ENCODE assay signal across 9 cellular contexts in genomic region chr19:51016798-51017683, GRCh38. TPM values are rescaled to one million over a fixed set of nuclear protein-coding genes. Genes with fewer than 3 reads are reported as not detected.
DNase-seq lines count a peak whose midpoint lies in the region; ATAC-seq, FAIRE-seq and TF ChIP-seq lines count a peak whose summit lies in the region.
"Had no signal": no experiment of that assay in that cellular context is flagged by ENCODE, and none has a peak within 500 bp of the region (broad histone marks: within the 10 kb centered on the region; RNA-seq: fewer than 3 reads in every experiment).

No MANE protein-coding gene starts in this region.

- H3K4me1 ChIP-seq in IMR-90 (ENCODE audit: control insufficient read depth, insufficient read depth, low read length) (no peaks in the 10 kb centered on the region), HepG2 (ENCODE audit: insufficient read depth, low read length) (0 out of 2 replicates have a peak, but pooled peaks cover 4% of the 10 kb centered on the region)

- H3K9me3 ChIP-seq in IMR-90 (ENCODE audit: control insufficient read depth, insufficient read depth, low read length): no peaks in the 10 kb centered on the region; the same call in 1 of the 2 replicates
- H3K9me3 ChIP-seq in T-helper 17 cell (ENCODE audit: control insufficient read depth, low read length, poor library complexity, severe bottlenecking): no peaks in the 10 kb centered on the region
- H3K9me3 ChIP-seq in HepG2 (ENCODE audit: low read length): no peaks in the 10 kb centered on the region

- peak overlapping the region; percentile 32 for H3K27ac Mint-ChIP-seq in T-helper 17 cell

- POLR2A ChIA-PET in IMR-90 (lab: Charles Lee; ENCODE audit: unreplicated experiment) (no interaction called here), HepG2 (lab: Yijun Ruan, JAX) (no interaction called here)

- H2AFZ ChIP-seq in IMR-90 (replicated peaks; ENCODE audit: low read length, poor library complexity) (peak overlapping the region; percentile 58), HepG2 (ENCODE audit: low read length) (no peak overlapping the region)

- peaks cover 13% of the 10 kb centered on the region for H3K36me3 Mint-ChIP-seq in T-helper 17 cell (ENCODE audit: low read depth)

- H3K4me1 Mint-ChIP-seq in T-helper 17 cell: peaks cover 16% of the 10 kb centered on the region

- BruUV-seq in IMR-90 (replicated peaks; lab: Mats Ljungman, UMichigan): no TSS peak
- no TSS peak for BruUV-seq in HepG2 (replicated peaks; lab: Mats Ljungman, UMichigan)

- H4K20me1 ChIP-seq in IMR-90 (ENCODE audit: insufficient read depth, low read length): no peaks in the 10 kb centered on the region
- no peaks in the 10 kb centered on the region for H4K20me1 ChIP-seq in HepG2 (ENCODE audit: insufficient read depth, low read length)

- no peak overlapping the region for H4K91ac ChIP-seq in IMR-90 (ENCODE audit: insufficient read depth, low read depth, low read length)

- H2AK5ac ChIP-seq in IMR-90 (ENCODE audit: low read depth, low read length): no peak overlapping the region

- WGBS in IMR-90 (ENCODE audit: extremely low coverage in 2 of 2, insufficient read length in 1 of 2), 2 experiments: 1% methylated on average over 42 of the region's 68 CpGs; no CpG with 5 or more reads in 1 of the 2 experiments
- WGBS in HepG2 (ENCODE audit: low lambda C conversion rate): 20% methylated on average over 47 of the region's 68 CpGs

- peak; percentile 43 for TF ChIP-seq CTCF in IMR-90 (conservative IDR thresholded peaks at IDR 0.05; ENCODE audit: low read depth, low read length)
- TF ChIP-seq CTCF in HepG2 (CRISPR knock-in tag; IDR thresholded peaks at IDR 0.05): peak; percentile 87

- no peak overlapping the region for H2BK15ac ChIP-seq in IMR-90 (ENCODE audit: low read depth, low read length)

- intact Hi-C loops in IMR-90 (cut with micrococcal nuclease) (loop anchor here (10.0 kb wide), 1 partner anchor 662 kb away; no protein-coding TSS in a partner anchor), HepG2 (cut with micrococcal nuclease; ENCODE audit: unreplicated experiment) (loop anchor here (10.0 kb wide), 1 partner anchor 82 kb away; no protein-coding TSS in a partner anchor)

- H3K18ac ChIP-seq in IMR-90 (ENCODE audit: low read depth, low read length): no peak overlapping the region

- TF ChIP-seq RAD21 in IMR-90 (IDR thresholded peaks at IDR 0.05; ENCODE audit: low read length): 0 out of 2 replicates have a peak, but pooled peaks have one; percentile 13
- TF ChIP-seq RAD21 in HepG2 (CRISPR knock-in tag; IDR thresholded peaks at IDR 0.05): peak; percentile 53; the same call in 1 of the 2 replicates

- no peak overlapping the region for H2BK120ac ChIP-seq in IMR-90 (ENCODE audit: low read depth, low read length)

- H3K9ac ChIP-seq in IMR-90 (ENCODE audit: low read depth, low read length): no peak overlapping the region
- no peak overlapping the region for H3K9ac ChIP-seq in HepG2 (ENCODE audit: insufficient read depth, low read depth, low read length)

- no peak overlapping the region for H3K4ac ChIP-seq in IMR-90 (ENCODE audit: low read depth, low read length)

- no peak overlapping the region for H2BK20ac ChIP-seq in IMR-90 (ENCODE audit: low read depth, low read length)

- H3K27me3 ChIP-seq in IMR-90 (ENCODE audit: control insufficient read depth, insufficient read depth, low read length): peaks cover 19% of the 10 kb centered on the region
- peaks cover 3 to 31% of the 10 kb centered on the region in 2 experiments; a peak in 4 of 5 replicates for H3K27me3 ChIP-seq in HepG2 (ENCODE audit: control insufficient read depth in 1 of 2, insufficient read depth in 2 of 2, low read length in 2 of 2)

- no peak overlapping the region for H3K14ac ChIP-seq in IMR-90 (replicated peaks; ENCODE audit: low read depth, low read length)

- no peak overlapping the region for H3K4me3 ChIP-seq in IMR-90 (ENCODE audit: insufficient read depth, low read depth, low read length)
- H3K4me3 ChIP-seq in HepG2 (replicated peaks in 1 of 3; ENCODE audit: insufficient read depth in 1 of 3, low read depth in 2 of 3, low read length in 3 of 3): peak overlapping the region in 1 of 3 experiments; percentile 16; a peak in 1 of 6 replicates

- H3K23ac ChIP-seq in IMR-90 (ENCODE audit: low read depth, low read length): no peak overlapping the region

- dilution Hi-C loops in IMR-90 (cut with HindIII; ENCODE audit: low sequenced_read_pairs, unreplicated experiment): no loop called here

- ATAC-seq in IMR-90 (ENCODE audit: low read depth): peak; percentile 56
- ATAC-seq in T-helper 17 cell: no peak
- ATAC-seq in HepG2: peak; percentile 79
- ATAC-seq in HG03354 (IDR thresholded peaks at IDR 0.05; ENCODE audit: poor library complexity, severe bottlenecking, unreplicated experiment): no peak

- H2BK5ac ChIP-seq in IMR-90 (ENCODE audit: low read depth, low read length, poor library complexity, severe bottlenecking): no peak overlapping the region

- H3K36me3 ChIP-seq in IMR-90 (ENCODE audit: control insufficient read depth, insufficient read depth, low read length) (no peaks in the 10 kb centered on the region), HepG2 (replicated peaks in 1 of 2; ENCODE audit: control insufficient read depth in 1 of 2, insufficient read depth in 2 of 2, low read length in 2 of 2) (no peaks in the 10 kb centered on the region)

- H3K56ac ChIP-seq in IMR-90 (ENCODE audit: extremely low read depth, insufficient read depth, low read length): no peak overlapping the region

- in situ Hi-C loops in IMR-90 (cut with MboI; ENCODE audit: low sequenced_read_pairs) (no loop called here), HepG2 (cut with HindIII; ENCODE audit: extremely low pct_ligation_motif_present, low pct_unique_long_range_greater_than_20kb) (loop anchor here (5.0 kb wide), 2 partner anchors 75 to 85 kb away; no protein-coding TSS in a partner anchor)

- FAIRE-seq in HepG2 (lab: Jason Lieb, UNC): no peak

- H4K5ac ChIP-seq in IMR-90 (ENCODE audit: low read depth, low read length): no peak overlapping the region

- H4K8ac ChIP-seq in IMR-90 (ENCODE audit: low read depth in 2 of 2, low read length in 2 of 2): no peak overlapping the region

- DNase-seq in DMS 273 (lab: John Stamatoyannopoulos, UW; ENCODE audit: unreplicated experiment) (peak; percentile 71), IMR-90 (peak; percentile 16), T-helper 17 cell (peak in 1 of 3 donors; percentile 16), cerebellum (ENCODE audit: low spot score) (peak; percentile 72), HepG2 (ENCODE audit: low spot score) (peak; percentile 31), MV-4-11 (lab: John Stamatoyannopoulos, UW) (no peak)
- peak; percentile 42 to 75 for DNase-seq in stimulated activated CD4-positive, alpha-beta T cell treated with anti-CD3 and anti-CD28 coated beads, Interleukin-4, amount 100 ng/mL, for 48 hours (ENCODE audit: low read depth in 2 of 2)

- H3K9me1 ChIP-seq in IMR-90 (ENCODE audit: insufficient read depth, low read length): no peaks in the 10 kb centered on the region

- no peak overlapping the region; the same call in 1 of the 2 replicates for H3K4me2 ChIP-seq in IMR-90 (ENCODE audit: low read depth, low read length)
- H3K4me2 ChIP-seq in HepG2 (ENCODE audit: low read depth, low read length): no peak overlapping the region

- peaks cover 72% of the 10 kb centered on the region for H3K27me3 Mint-ChIP-seq in T-helper 17 cell

- TF ChIP-seq EP300 in HepG2 (IDR thresholded peaks at IDR 0.05; ENCODE audit: low read depth in 2 of 2, low read length in 2 of 2) (no peak), HepG2 (CRISPR knock-in tag; IDR thresholded peaks at IDR 0.05; ENCODE audit: borderline replicate concordance) (no peak)

- CTCF ChIA-PET in IMR-90 (lab: Yijun Ruan, JAX) (interaction anchor here (0.8 kb wide), 1 partner anchor 152 kb away, joined by 3 read pairs; no protein-coding TSS in a partner anchor), HepG2 (lab: Yijun Ruan, JAX; ENCODE audit: low intra/inter-chr PET ratio, low total read pairs) (interaction anchor here (1.1 to 1.5 kb wide), 4 partner anchors 77 to 88 kb away, joined by 3 to 10 read pairs (median 3); no protein-coding TSS in a partner anchor)

- H2AK9ac ChIP-seq in IMR-90 (replicated peaks; ENCODE audit: low read depth, low read length, poor library complexity): peak overlapping the region; percentile 55

- TF ChIP-seq POLR2A in IMR-90 (IDR thresholded peaks at IDR 0.05; ENCODE audit: low read depth, low read length) (no peak), HepG2 (IDR thresholded peaks at IDR 0.05; ENCODE audit: insufficient read depth in 1 of 2, low read depth in 2 of 2, low read length in 2 of 2) (no peak)

- H3K79me1 ChIP-seq in IMR-90 (ENCODE audit: low read depth in 1 of 2, low read length in 2 of 2): no peaks in the 10 kb centered on the region

- no peaks in the 10 kb centered on the region for H3K79me2 ChIP-seq in HepG2 (ENCODE audit: insufficient read depth, low read length)

- H3K4me3 Mint-ChIP-seq in T-helper 17 cell: peak overlapping the region; percentile 57

- H3K27ac ChIP-seq in IMR-90 (ENCODE audit: insufficient read depth, low read length) (no peak overlapping the region), HepG2 (ENCODE audit: extremely low read length, insufficient read depth, low read length) (no peak overlapping the region)

RNA-seq across cellular contexts. Expression of gene KLK10, which starts 2.5 kb away (rescaled TPM):
- total RNA-seq in IMR-90 (2012; rRNA removed): not detected in 2 replicates
- not detected in 2 replicates for polyA plus RNA-seq in IMR-90 (2012; rRNA removed)
- not detected in 2 replicates for polyA plus RNA-seq in IMR-90 (2012; cell fraction: cytosol; rRNA removed)
- not detected in 2 replicates for polyA plus RNA-seq in IMR-90 (2012; cell fraction: nucleus; rRNA removed; ENCODE audit: low replicate concordance)
- not detected for total RNA-seq in T-helper 17 cell
- total RNA-seq in cerebellum: 1.3 TPM
- total RNA-seq in HepG2 (2016; rRNA removed; fragmentation: Illumina TruSeq; extraction: Trizol): not detected in 2 replicates
- total RNA-seq in HepG2 (2016; cell fraction: cytosol; rRNA removed; fragmentation: Illumina TruSeq; extraction: Trizol; ENCODE audit: low read depth): not detected in 2 replicates
- not detected in 2 replicates for total RNA-seq in HepG2 (2016; cell fraction: insoluble cytoplasmic fraction; rRNA removed; fragmentation: Illumina TruSeq; extraction: Trizol)
- not detected in 2 replicates for total RNA-seq in HepG2 (2016; cell fraction: membrane; rRNA removed; fragmentation: Illumina TruSeq; extraction: Trizol)
- total RNA-seq in HepG2 (2016; cell fraction: nucleus; rRNA removed; fragmentation: Illumina TruSeq; extraction: Trizol): not detected in 2 replicates
- not detected in 2 replicates for polyA plus RNA-seq in HepG2 (2011; rRNA removed)
- not detected in 2 replicates for polyA plus RNA-seq in HepG2 (2011; cell fraction: cytosol; rRNA removed)
- polyA plus RNA-seq in HepG2 (2011; cell fraction: nucleus; rRNA removed): not detected in 2 replicates
- polyA plus RNA-seq in HepG2 (2012): not detected in 2 replicates
- polyA plus RNA-seq in HepG2 (2016; cell fraction: cytosol; fragmentation: Illumina TruSeq; extraction: Trizol; ENCODE audit: low read depth): not detected in 2 replicates
- polyA plus RNA-seq in HepG2 (2016; cell fraction: insoluble cytoplasmic fraction; fragmentation: Illumina TruSeq; extraction: Trizol; ENCODE audit: low read depth): not detected in 2 replicates
- polyA plus RNA-seq in HepG2 (2016; cell fraction: membrane; fragmentation: Illumina TruSeq; extraction: Trizol; ENCODE audit: low read depth): not detected in 2 replicates
- not detected in 2 replicates for polyA plus RNA-seq in HepG2 (2016; cell fraction: nucleus; fragmentation: Illumina TruSeq; extraction: Trizol; ENCODE audit: insufficient read depth, low read depth)
- polyA minus RNA-seq in HepG2 (2011; rRNA and poly(A)+ RNA removed; ENCODE audit: low replicate concordance): not detected in 2 replicates
- not detected in 2 replicates for polyA minus RNA-seq in HepG2 (2011; cell fraction: cytosol; rRNA and poly(A)+ RNA removed)
- not detected in 2 replicates for polyA minus RNA-seq in HepG2 (2011; cell fraction: nucleus; rRNA and poly(A)+ RNA removed)
- total RNA-seq: activated CD8-positive, alpha-beta memory T cell treated with anti-CD3 and anti-CD28 coated beads for 36 hours had no signal

RNA-seq across cellular contexts. Expression of gene KLK11, which starts 9.4 kb away (rescaled TPM):
- not detected in 2 replicates for total RNA-seq in IMR-90 (2012; rRNA removed)
- not detected in 2 replicates for polyA plus RNA-seq in IMR-90 (2012; rRNA removed)
- not detected in 2 replicates for polyA plus RNA-seq in IMR-90 (2012; cell fraction: cytosol; rRNA removed)
- not detected in 2 replicates for polyA plus RNA-seq in IMR-90 (2012; cell fraction: nucleus; rRNA removed; ENCODE audit: low replicate concordance)
- not detected for total RNA-seq in T-helper 17 cell
- total RNA-seq in cerebellum: not detected
- total RNA-seq in HepG2 (2016; rRNA removed; fragmentation: Illumina TruSeq; extraction: Trizol): not detected in 2 replicates
- total RNA-seq in HepG2 (2016; cell fraction: cytosol; rRNA removed; fragmentation: Illumina TruSeq; extraction: Trizol; ENCODE audit: low read depth): not detected in 2 replicates
- total RNA-seq in HepG2 (2016; cell fraction: insoluble cytoplasmic fraction; rRNA removed; fragmentation: Illumina TruSeq; extraction: Trizol): not detected in 2 replicates
- total RNA-seq in HepG2 (2016; cell fraction: membrane; rRNA removed; fragmentation: Illumina TruSeq; extraction: Trizol): not detected in 2 replicates
- not detected in 2 replicates for total RNA-seq in HepG2 (2016; cell fraction: nucleus; rRNA removed; fragmentation: Illumina TruSeq; extraction: Trizol)
- polyA plus RNA-seq in HepG2 (2011; rRNA removed): not detected in 2 replicates
- polyA plus RNA-seq in HepG2 (2011; cell fraction: cytosol; rRNA removed): not detected in 2 replicates
- polyA plus RNA-seq in HepG2 (2011; cell fraction: nucleus; rRNA removed): not detected in 2 replicates
- not detected in 2 replicates for polyA plus RNA-seq in HepG2 (2012)
- not detected in 2 replicates for polyA plus RNA-seq in HepG2 (2016; cell fraction: cytosol; fragmentation: Illumina TruSeq; extraction: Trizol; ENCODE audit: low read depth)
- not detected in 2 replicates for polyA plus RNA-seq in HepG2 (2016; cell fraction: insoluble cytoplasmic fraction; fragmentation: Illumina TruSeq; extraction: Trizol; ENCODE audit: low read depth)
- not detected in 2 replicates for polyA plus RNA-seq in HepG2 (2016; cell fraction: membrane; fragmentation: Illumina TruSeq; extraction: Trizol; ENCODE audit: low read depth)
- polyA plus RNA-seq in HepG2 (2016; cell fraction: nucleus; fragmentation: Illumina TruSeq; extraction: Trizol; ENCODE audit: insufficient read depth, low read depth): not detected in 2 replicates
- not detected in 2 replicates for polyA minus RNA-seq in HepG2 (2011; rRNA and poly(A)+ RNA removed; ENCODE audit: low replicate concordance)
- not detected in 2 replicates for polyA minus RNA-seq in HepG2 (2011; cell fraction: cytosol; rRNA and poly(A)+ RNA removed)
- not detected in 2 replicates for polyA minus RNA-seq in HepG2 (2011; cell fraction: nucleus; rRNA and poly(A)+ RNA removed)
- total RNA-seq: activated CD8-positive, alpha-beta memory T cell treated with anti-CD3 and anti-CD28 coated beads for 36 hours had no signal

RNA-seq across cellular contexts. Expression of gene KLK8, which starts 15.6 kb away (rescaled TPM):
- total RNA-seq in IMR-90 (2012; rRNA removed) (not detected in 2 replicates), T-helper 17 cell (not detected), cerebellum (not detected), HepG2 (2016; rRNA removed; fragmentation: Illumina TruSeq; extraction: Trizol) (not detected in 2 replicates)
- polyA plus RNA-seq in IMR-90 (2012; rRNA removed) (not detected in 2 replicates), HepG2 (2011; rRNA removed) (not detected in 2 replicates)
- not detected in 2 replicates for polyA plus RNA-seq in IMR-90 (2012; cell fraction: cytosol; rRNA removed)
- polyA plus RNA-seq in IMR-90 (2012; cell fraction: nucleus; rRNA removed; ENCODE audit: low replicate concordance): not detected in 2 replicates
- total RNA-seq in HepG2 (2016; cell fraction: cytosol; rRNA removed; fragmentation: Illumina TruSeq; extraction: Trizol; ENCODE audit: low read depth): not detected in 2 replicates
- not detected in 2 replicates for total RNA-seq in HepG2 (2016; cell fraction: insoluble cytoplasmic fraction; rRNA removed; fragmentation: Illumina TruSeq; extraction: Trizol)
- total RNA-seq in HepG2 (2016; cell fraction: membrane; rRNA removed; fragmentation: Illumina TruSeq; extraction: Trizol): not detected in 2 replicates
- not detected in 2 replicates for total RNA-seq in HepG2 (2016; cell fraction: nucleus; rRNA removed; fragmentation: Illumina TruSeq; extraction: Trizol)
- not detected in 2 replicates for polyA plus RNA-seq in HepG2 (2011; cell fraction: cytosol; rRNA removed)
- not detected in 2 replicates for polyA plus RNA-seq in HepG2 (2011; cell fraction: nucleus; rRNA removed)
- not detected in 2 replicates for polyA plus RNA-seq in HepG2 (2012)
- polyA plus RNA-seq in HepG2 (2016; cell fraction: cytosol; fragmentation: Illumina TruSeq; extraction: Trizol; ENCODE audit: low read depth): not detected in 2 replicates
- not detected in 2 replicates for polyA plus RNA-seq in HepG2 (2016; cell fraction: insoluble cytoplasmic fraction; fragmentation: Illumina TruSeq; extraction: Trizol; ENCODE audit: low read depth)
- not detected in 2 replicates for polyA plus RNA-seq in HepG2 (2016; cell fraction: membrane; fragmentation: Illumina TruSeq; extraction: Trizol; ENCODE audit: low read depth)
- polyA plus RNA-seq in HepG2 (2016; cell fraction: nucleus; fragmentation: Illumina TruSeq; extraction: Trizol; ENCODE audit: insufficient read depth, low read depth): not detected in 2 replicates
- polyA minus RNA-seq in HepG2 (2011; rRNA and poly(A)+ RNA removed; ENCODE audit: low replicate concordance): not detected in 2 replicates
- polyA minus RNA-seq in HepG2 (2011; cell fraction: cytosol; rRNA and poly(A)+ RNA removed): not detected in 2 replicates
- not detected in 2 replicates for polyA minus RNA-seq in HepG2 (2011; cell fraction: nucleus; rRNA and poly(A)+ RNA removed)
- total RNA-seq: activated CD8-positive, alpha-beta memory T cell treated with anti-CD3 and anti-CD28 coated beads for 36 hours had no signal

RNA-seq across cellular contexts. Expression of gene KLK12, which starts 17.8 kb away (rescaled TPM):
- total RNA-seq in IMR-90 (2012; rRNA removed): not detected in 2 replicates
- not detected in 2 replicates for polyA plus RNA-seq in IMR-90 (2012; rRNA removed)
- not detected in 2 replicates for polyA plus RNA-seq in IMR-90 (2012; cell fraction: cytosol; rRNA removed)
- polyA plus RNA-seq in IMR-90 (2012; cell fraction: nucleus; rRNA removed; ENCODE audit: low replicate concordance): not detected in 2 replicates
- total RNA-seq in T-helper 17 cell: not detected
- not detected for total RNA-seq in cerebellum
- total RNA-seq in HepG2 (2016; rRNA removed; fragmentation: Illumina TruSeq; extraction: Trizol): not detected in 2 replicates
- total RNA-seq in HepG2 (2016; cell fraction: cytosol; rRNA removed; fragmentation: Illumina TruSeq; extraction: Trizol; ENCODE audit: low read depth): not detected in 2 replicates
- total RNA-seq in HepG2 (2016; cell fraction: insoluble cytoplasmic fraction; rRNA removed; fragmentation: Illumina TruSeq; extraction: Trizol): not detected in 2 replicates
- not detected in 2 replicates for total RNA-seq in HepG2 (2016; cell fraction: membrane; rRNA removed; fragmentation: Illumina TruSeq; extraction: Trizol)
- total RNA-seq in HepG2 (2016; cell fraction: nucleus; rRNA removed; fragmentation: Illumina TruSeq; extraction: Trizol): not detected in 2 replicates
- not detected in 2 replicates for polyA plus RNA-seq in HepG2 (2011; rRNA removed)
- polyA plus RNA-seq in HepG2 (2011; cell fraction: cytosol; rRNA removed): not detected in 2 replicates
- not detected in 2 replicates for polyA plus RNA-seq in HepG2 (2011; cell fraction: nucleus; rRNA removed)
- not detected in 2 replicates for polyA plus RNA-seq in HepG2 (2012)
- polyA plus RNA-seq in HepG2 (2016; cell fraction: cytosol; fragmentation: Illumina TruSeq; extraction: Trizol; ENCODE audit: low read depth): not detected in 2 replicates
- polyA plus RNA-seq in HepG2 (2016; cell fraction: insoluble cytoplasmic fraction; fragmentation: Illumina TruSeq; extraction: Trizol; ENCODE audit: low read depth): not detected in 2 replicates
- not detected in 2 replicates for polyA plus RNA-seq in HepG2 (2016; cell fraction: membrane; fragmentation: Illumina TruSeq; extraction: Trizol; ENCODE audit: low read depth)
- not detected in 2 replicates for polyA plus RNA-seq in HepG2 (2016; cell fraction: nucleus; fragmentation: Illumina TruSeq; extraction: Trizol; ENCODE audit: insufficient read depth, low read depth)
- polyA minus RNA-seq in HepG2 (2011; rRNA and poly(A)+ RNA removed; ENCODE audit: low replicate concordance): not detected in 2 replicates
- not detected in 2 replicates for polyA minus RNA-seq in HepG2 (2011; cell fraction: cytosol; rRNA and poly(A)+ RNA removed)
- not detected in 2 replicates for polyA minus RNA-seq in HepG2 (2011; cell fraction: nucleus; rRNA and poly(A)+ RNA removed)
- total RNA-seq: activated CD8-positive, alpha-beta memory T cell treated with anti-CD3 and anti-CD28 coated beads for 36 hours had no signal

RNA-seq across cellular contexts. Expression of gene KLK7, which starts 33.3 kb away (rescaled TPM):
- total RNA-seq in IMR-90 (2012; rRNA removed): not detected in 2 replicates
- polyA plus RNA-seq in IMR-90 (2012; rRNA removed): not detected in 2 replicates
- not detected in 2 replicates for polyA plus RNA-seq in IMR-90 (2012; cell fraction: cytosol; rRNA removed)
- polyA plus RNA-seq in IMR-90 (2012; cell fraction: nucleus; rRNA removed; ENCODE audit: low replicate concordance): not detected in 2 replicates
- total RNA-seq in T-helper 17 cell: not detected
- total RNA-seq in cerebellum: not detected
- total RNA-seq in HepG2 (2016; rRNA removed; fragmentation: Illumina TruSeq; extraction: Trizol): not detected in 2 replicates
- total RNA-seq in HepG2 (2016; cell fraction: cytosol; rRNA removed; fragmentation: Illumina TruSeq; extraction: Trizol; ENCODE audit: low read depth): not detected in 2 replicates
- total RNA-seq in HepG2 (2016; cell fraction: insoluble cytoplasmic fraction; rRNA removed; fragmentation: Illumina TruSeq; extraction: Trizol): not detected in 2 replicates
- total RNA-seq in HepG2 (2016; cell fraction: membrane; rRNA removed; fragmentation: Illumina TruSeq; extraction: Trizol): not detected in 2 replicates
- total RNA-seq in HepG2 (2016; cell fraction: nucleus; rRNA removed; fragmentation: Illumina TruSeq; extraction: Trizol): not detected in 2 replicates
- polyA plus RNA-seq in HepG2 (2011; rRNA removed): not detected in 2 replicates
- polyA plus RNA-seq in HepG2 (2011; cell fraction: cytosol; rRNA removed): not detected in 2 replicates
- polyA plus RNA-seq in HepG2 (2011; cell fraction: nucleus; rRNA removed): not detected in 2 replicates
- not detected in 2 replicates for polyA plus RNA-seq in HepG2 (2012)
- not detected in 2 replicates for polyA plus RNA-seq in HepG2 (2016; cell fraction: cytosol; fragmentation: Illumina TruSeq; extraction: Trizol; ENCODE audit: low read depth)
- polyA plus RNA-seq in HepG2 (2016; cell fraction: insoluble cytoplasmic fraction; fragmentation: Illumina TruSeq; extraction: Trizol; ENCODE audit: low read depth): not detected in 2 replicates
- not detected in 2 replicates for polyA plus RNA-seq in HepG2 (2016; cell fraction: membrane; fragmentation: Illumina TruSeq; extraction: Trizol; ENCODE audit: low read depth)
- polyA plus RNA-seq in HepG2 (2016; cell fraction: nucleus; fragmentation: Illumina TruSeq; extraction: Trizol; ENCODE audit: insufficient read depth, low read depth): not detected in 2 replicates
- 0.28 TPM in 1 of 2 replicates, not detected in the other for polyA minus RNA-seq in HepG2 (2011; rRNA and poly(A)+ RNA removed; ENCODE audit: low replicate concordance)
- polyA minus RNA-seq in HepG2 (2011; cell fraction: cytosol; rRNA and poly(A)+ RNA removed): not detected in 2 replicates
- polyA minus RNA-seq in HepG2 (2011; cell fraction: nucleus; rRNA and poly(A)+ RNA removed): not detected in 2 replicates
- total RNA-seq: activated CD8-positive, alpha-beta memory T cell treated with anti-CD3 and anti-CD28 coated beads for 36 hours had no signal

Comparison
In these comparisons a context has a peak if more than half of its experiments do, and no peak if none do; other contexts are left out.
1. ATAC-seq: peak in IMR-90 (single experiment) and HepG2 (single experiment); none in T-helper 17 cell (single experiment) and HG03354 (single experiment).